20 cellular contexts compared by ENCODE assay signal in genomic region chr11:66299189-66299588, GRCh38. TPM values are rescaled to one million over a fixed set of nuclear protein-coding genes. Genes with fewer than 3 reads are reported as not detected.
"Had no signal": no experiment of that assay in that cellular context is flagged by ENCODE, and none has a peak within 500 bp of the region (broad histone marks: within the 10 kb centered on the region; RNA-seq: fewer than 3 reads in every experiment).

No MANE protein-coding gene starts in this region.

- H3K9me3 ChIP-seq: gastrocnemius medialis, neutrophil, thyroid gland, upper lobe of left lung, vagina had no signal

- H3K4me1 ChIP-seq: gastrocnemius medialis, thyroid gland, upper lobe of left lung, vagina had no signal

- H3K27ac ChIP-seq: gastrocnemius medialis, neutrophil, thyroid gland, upper lobe of left lung, vagina had no signal

- H3K36me3 ChIP-seq: gastrocnemius medialis, neutrophil, thyroid gland, upper lobe of left lung, vagina had no signal

- DNase-seq: effector memory CD4-positive, alpha-beta T cell; gastrocnemius medialis; immature natural killer cell; mammary epithelial cell; naive thymus-derived CD4-positive, alpha-beta T cell; nephron progenitor cell; posterior cingulate gyrus; small intestine; stimulated activated CD4-positive, alpha-beta T cell treated with anti-CD3 and anti-CD28 coated beads, Interleukin-12 subunit alpha, Interleukin-12 subunit beta, amount 100 ng/mL, for 4 hours; stimulated activated naive CD4-positive, alpha-beta T cell treated with Interleukin-2 at 50 U/mL for 16 hours; thyroid gland; upper lobe of left lung had no signal

- H3K4me3 ChIP-seq: gastrocnemius medialis, thyroid gland, upper lobe of left lung, vagina had no signal

- ATAC-seq: esophagus mucosa; gastrocnemius medialis; naive thymus-derived CD4-positive, alpha-beta T cell had no signal

- FAIRE-seq: endometrium, keratinocyte, small intestine had no signal

- H3K27me3 ChIP-seq: gastrocnemius medialis, thyroid gland, vagina had no signal

RNA-seq across cellular contexts. Expression of gene TMEM151A, which starts 7.5 kb away (rescaled TPM):
- total RNA-seq: esophagus mucosa, gastrocnemius medialis, lower leg skin, pulmonary artery endothelial cell had no signal
- polyA plus RNA-seq: fibroblast of lung; immature natural killer cell; keratinocyte; naive thymus-derived CD4-positive, alpha-beta T cell had no signal

RNA-seq across cellular contexts. Expression of gene CD248, which starts 17.7 kb away (rescaled TPM):
- total RNA-seq: pulmonary artery endothelial cell had no signal
- polyA plus RNA-seq: immature natural killer cell, mammary epithelial cell had no signal

RNA-seq across cellular contexts. Expression of gene CNIH2, which starts 21.2 kb away (rescaled TPM):
- total RNA-seq: gastrocnemius medialis, thyroid gland had no signal
- polyA plus RNA-seq: immature natural killer cell; naive thymus-derived CD4-positive, alpha-beta T cell had no signal
